30 cellular contexts compared by ENCODE assay signal in the genomic region with DNA sequence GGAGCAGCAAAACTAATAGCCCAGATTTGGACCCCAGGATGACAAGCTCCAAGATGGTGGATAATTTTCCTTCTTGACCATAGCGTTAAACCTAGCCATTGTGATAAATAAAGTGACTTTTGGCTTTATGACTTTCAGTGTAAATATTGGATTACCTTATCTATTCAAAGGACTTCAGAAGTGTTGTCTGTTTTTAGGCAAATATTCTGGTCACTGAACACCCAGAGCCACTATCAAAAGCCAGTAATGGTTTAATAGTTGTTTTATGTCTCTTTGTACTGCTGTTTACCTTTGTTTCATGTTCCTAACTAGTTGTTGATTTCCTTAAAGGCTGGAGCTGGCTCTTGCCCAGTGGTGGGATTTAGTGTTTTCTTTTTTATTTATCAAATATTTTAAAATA.
"Had no signal": no experiment of that assay in that cellular context is flagged by ENCODE, and none has a peak within 500 bp of the region (broad histone marks: within the 10 kb centered on the region; RNA-seq: fewer than 3 reads in every experiment).

No MANE protein-coding gene starts in this region.

- H3K27me3 ChIP-seq: left lung, pancreas, sigmoid colon, suprapubic skin, tibial artery, upper lobe of right lung had no signal

- H3K4me1 Mint-ChIP-seq: naive thymus-derived CD8-positive, alpha-beta T cell; nephron; stimulated activated effector memory CD8-positive, alpha-beta T cell treated with anti-CD3 and anti-CD28 coated beads, Interleukin-12 subunit alpha, Interleukin-12 subunit beta, amount 100 ng/mL, for 72 hours had no signal

- H3K4me3 ChIP-seq: left lung, lung, pancreas, prostate gland, sigmoid colon, spleen, suprapubic skin, thoracic aorta, tibial artery, upper lobe of right lung had no signal

- DNase-seq: hippocampal formation; kidney glomerular epithelial cell; left cardiac atrium; left lung; mesendoderm; naive thymus-derived CD8-positive, alpha-beta T cell; nucleus accumbens; pancreas; posterior cingulate gyrus; retina; right cardiac atrium; sigmoid colon; small intestine; spleen; stimulated activated CD4-positive, alpha-beta T cell treated with anti-CD3 and anti-CD28 coated beads, Interleukin-4, amount 100 ng/mL, for 24 hours; stimulated activated naive CD4-positive, alpha-beta T cell; tibial artery; trophoblast cell; upper lobe of right lung had no signal

- H3K36me3 ChIP-seq: left lung, pancreas, prostate gland, sigmoid colon, spleen, suprapubic skin, thoracic aorta, tibial artery, upper lobe of right lung had no signal

- H3K4me3 Mint-ChIP-seq: mesothelial cell of epicardium; naive thymus-derived CD8-positive, alpha-beta T cell; nephron; neural crest cell; stimulated activated effector memory CD8-positive, alpha-beta T cell treated with anti-CD3 and anti-CD28 coated beads, Interleukin-12 subunit alpha, Interleukin-12 subunit beta, amount 100 ng/mL, for 72 hours; stimulated activated naive CD8-positive, alpha-beta T cell treated with anti-CD3 and anti-CD28 coated beads, Interleukin-15, Interleukin-2, amounts not matched to agents 100 ng/mL and 50 ng/mL, for 24 hours had no signal

- H3K27ac Mint-ChIP-seq: mesothelial cell of epicardium; naive thymus-derived CD8-positive, alpha-beta T cell; nephron; stimulated activated effector memory CD8-positive, alpha-beta T cell treated with anti-CD3 and anti-CD28 coated beads, Interleukin-12 subunit alpha, Interleukin-12 subunit beta, amount 100 ng/mL, for 72 hours; stimulated activated naive CD8-positive, alpha-beta T cell treated with anti-CD3 and anti-CD28 coated beads, Interleukin-15, Interleukin-2, amounts not matched to agents 100 ng/mL and 50 ng/mL, for 24 hours had no signal

- H3K27ac ChIP-seq: left lung, pancreas, prostate gland, sigmoid colon, spleen, suprapubic skin, thoracic aorta, tibial artery, upper lobe of right lung had no signal

- ATAC-seq: left cardiac atrium; left lung; naive thymus-derived CD8-positive, alpha-beta T cell; pancreas; right cardiac atrium; stimulated activated effector memory CD8-positive, alpha-beta T cell treated with anti-CD3 and anti-CD28 coated beads, Interleukin-12 subunit alpha, Interleukin-12 subunit beta, amount 100 ng/mL, for 72 hours; upper lobe of right lung had no signal

- FAIRE-seq: keratinocyte, pancreas, small intestine, urothelium cell line had no signal

- H3K36me3 Mint-ChIP-seq: mesothelial cell of epicardium; stimulated activated effector memory CD8-positive, alpha-beta T cell treated with anti-CD3 and anti-CD28 coated beads, Interleukin-12 subunit alpha, Interleukin-12 subunit beta, amount 100 ng/mL, for 72 hours had no signal

- H3K4me1 ChIP-seq: left lung, prostate gland, spleen, suprapubic skin, tibial artery, upper lobe of right lung had no signal

- H3K9me3 ChIP-seq: pancreas, prostate gland, sigmoid colon, suprapubic skin, thoracic aorta, tibial artery, upper lobe of right lung had no signal

- H3K9me3 Mint-ChIP-seq: neural crest cell; stimulated activated naive CD8-positive, alpha-beta T cell treated with anti-CD3 and anti-CD28 coated beads, Interleukin-15, Interleukin-2, amounts not matched to agents 100 ng/mL and 50 ng/mL, for 24 hours had no signal
